In genomic region chr22:22440188-22440587, GRCh38 we compare ENCODE assay signal across 34 cellular contexts.
"Had no signal": no experiment of that assay in that cellular context is flagged by ENCODE, and none has a peak within 500 bp of the region (broad histone marks: within the 10 kb centered on the region; RNA-seq: fewer than 3 reads in every experiment).

No MANE protein-coding gene starts in this region.

- H3K4me3 ChIP-seq: MG63 had no signal

- H3K36me3 ChIP-seq: MG63 had no signal

- DNase-seq: Karpas-422, Kasumi-1, MG63, MM.1S, MV-4-11, NCI-H1048, NCI-H1092, NCI-H1092 treated with DMSO at 0.1 percent for 48 hours, NCI-H1105, NCI-H1105 treated with DMSO at 0.1 percent for 48 hours, NCI-H1417, NCI-H1417 treated with DMSO at 0.1 percent for 48 hours, NCI-H1436, NCI-H1436 treated with DMSO at 0.1 percent for 48 hours, NCI-H146, NCI-H1694, NCI-H1694 treated with DMSO at 0.1 percent for 48 hours, NCI-H187, NCI-H187 treated with DMSO at 0.1 percent for 48 hours, NCI-H1930, NCI-H2029, NCI-H2029 treated with DMSO at 0.1 percent for 48 hours, NCI-H2081, NCI-H2081 treated with DMSO at 0.1 percent for 48 hours, NCI-H2107, NCI-H2171, NCI-H2171 treated with DMSO at 0.1 percent for 48 hours, NCI-H2227 treated with DMSO at 0.1 percent for 48 hours, NCI-H226, NCI-H345, NCI-H446, NCI-H446 treated with DMSO at 0.1 percent for 48 hours, NCI-H510A, NCI-H510A treated with DMSO at 0.1 percent for 48 hours had no signal
